ENCODE assay signal across 33 cellular contexts in the genomic region with DNA sequence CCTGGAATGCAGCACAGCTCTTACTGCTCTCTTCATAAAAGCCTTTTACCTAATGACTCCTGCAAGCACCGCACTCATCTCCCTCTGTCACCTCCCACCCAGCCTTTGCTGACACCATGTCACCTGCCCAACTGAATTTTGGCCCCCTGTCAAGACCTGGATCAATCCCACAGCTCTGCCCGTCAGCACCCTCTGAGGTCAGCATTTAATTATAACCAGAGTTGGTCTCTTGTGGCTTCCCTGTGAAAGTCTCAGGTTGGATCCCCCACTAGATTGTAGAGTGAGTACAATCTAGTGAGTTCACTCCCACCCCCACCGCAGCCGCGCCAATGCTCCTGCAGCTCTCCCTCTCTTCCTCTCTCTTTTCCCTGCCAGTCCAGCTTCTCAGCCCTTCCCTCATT. TPM values are rescaled to one million over a fixed set of nuclear protein-coding genes. Genes with fewer than 3 reads are reported as not detected.
A peak's percentile ranks its signal among the peaks of the same experiment; 100 is the strongest.
DNase-seq lines count a peak whose midpoint lies in the region; ATAC-seq, FAIRE-seq and TF ChIP-seq lines count a peak whose summit lies in the region.
"Had no signal": no experiment of that assay in that cellular context is flagged by ENCODE, and none has a peak within 500 bp of the region (broad histone marks: within the 10 kb centered on the region; RNA-seq: fewer than 3 reads in every experiment).

No MANE protein-coding gene starts in this region.

- H3K9me3 Mint-ChIP-seq in GM23338, result no peaks in the 10 kb centered on the region
- H3K9me3 Mint-ChIP-seq: activated naive CD4-positive, alpha-beta T cell treated with anti-CD3 and anti-CD28 coated beads, Interleukin-2, amount 50 U/mL, for 24 hours; stimulated activated naive CD8-positive, alpha-beta T cell treated with anti-CD3 and anti-CD28 coated beads, Interleukin-15, Interleukin-2, amounts not matched to agents 100 ng/mL and 50 ng/mL, for 24 hours had no signal

- no peak overlapping the region for H3K4me2 ChIP-seq in GM23338
- no peak overlapping the region for H3K4me2 ChIP-seq in osteoblast (ENCODE audit: insufficient read depth, low read length)

- no peak for ATAC-seq in GM23338
- ATAC-seq in heart left ventricle, result peak; percentile 53 to 75 (median 59)
- no peak for ATAC-seq in HG02973 (IDR thresholded peaks at IDR 0.05; ENCODE audit: unreplicated experiment)

- peak overlapping the region; percentile 0; the same call in 1 of the 3 replicates for H3K4me3 Mint-ChIP-seq in GM23338
- H3K4me3 Mint-ChIP-seq: activated naive CD4-positive, alpha-beta T cell treated with anti-CD3 and anti-CD28 coated beads, Interleukin-2, amount 50 U/mL, for 24 hours; stimulated activated naive CD8-positive, alpha-beta T cell treated with anti-CD3 and anti-CD28 coated beads, Interleukin-15, Interleukin-2, amounts not matched to agents 100 ng/mL and 50 ng/mL, for 24 hours had no signal

- H3K4me1 ChIP-seq in GM23338 (ENCODE audit: insufficient read depth) (peaks cover 27% of the 10 kb centered on the region; the same call in 1 of the 2 replicates), heart left ventricle (peaks cover 0 to 57% (median 19%) of the 10 kb centered on the region in 12 donors), osteoblast (ENCODE audit: insufficient read depth, low read length) (no peaks in the 10 kb centered on the region), small intestine (ENCODE audit: control insufficient read depth in 2 of 2, insufficient read depth in 1 of 2, low read depth in 1 of 2, low read length in 1 of 2) (no peaks in the 10 kb centered on the region)

- no peaks in the 10 kb centered on the region for H3K36me3 ChIP-seq in GM23338 (ENCODE audit: insufficient read depth)
- H3K36me3 ChIP-seq in heart left ventricle, result no peaks in the 10 kb centered on the region
- no peaks in the 10 kb centered on the region for H3K36me3 ChIP-seq in osteoblast (ENCODE audit: insufficient read depth, low read length)
- no peaks in the 10 kb centered on the region for H3K36me3 ChIP-seq in small intestine (ENCODE audit: control insufficient read depth in 2 of 2, insufficient read depth in 2 of 2, low read length in 2 of 2)
- H3K36me3 ChIP-seq: ovary, uterus, WERI-Rb-1 had no signal

- H3K27ac ChIP-seq in GM23338 (ENCODE audit: low read depth), result no peak overlapping the region
- H3K27ac ChIP-seq in heart left ventricle, result peak overlapping the region in 9 of 12 donors; percentile 24 to 80 (median 78)
- H3K27ac ChIP-seq in osteoblast (ENCODE audit: low read depth, low read length), result no peak overlapping the region
- no peak overlapping the region for H3K27ac ChIP-seq in small intestine (ENCODE audit: low read depth in 1 of 2, low read length in 1 of 2)
- H3K27ac ChIP-seq: coronary artery, epithelial cell of prostate, HL-60, ovary, testis, uterus, WERI-Rb-1 had no signal

- H3K79me2 ChIP-seq in GM23338 (replicated peaks; ENCODE audit: insufficient read depth) (no peaks in the 10 kb centered on the region), osteoblast (ENCODE audit: insufficient read depth, low read length) (no peaks in the 10 kb centered on the region)

- no peaks in the 10 kb centered on the region for H3K9me2 ChIP-seq in GM23338 (ENCODE audit: insufficient read depth)

- H2AFZ ChIP-seq in GM23338 (no peak overlapping the region), osteoblast (ENCODE audit: low read length) (no peak overlapping the region)

- H3K36me3 Mint-ChIP-seq in GM23338 (ENCODE audit: low read depth), result no peaks in the 10 kb centered on the region
- H3K36me3 Mint-ChIP-seq: activated naive CD4-positive, alpha-beta T cell treated with anti-CD3 and anti-CD28 coated beads, Interleukin-2, amount 50 U/mL, for 24 hours; naive B cell had no signal

- H4K20me1 ChIP-seq in GM23338 (replicated peaks; ENCODE audit: insufficient read depth) (0 out of 2 replicates have a peak, but pooled peaks cover 3% of the 10 kb centered on the region), osteoblast (ENCODE audit: insufficient read depth, low read length) (no peaks in the 10 kb centered on the region)

- H3K27me3 ChIP-seq in GM23338 (ENCODE audit: insufficient read depth), result peaks cover 62% of the 10 kb centered on the region
- H3K27me3 ChIP-seq in heart left ventricle, result peaks cover 0 to 3% (median 0%) of the 10 kb centered on the region in 9 donors
- peaks cover 26% of the 10 kb centered on the region for H3K27me3 ChIP-seq in osteoblast (ENCODE audit: insufficient read depth, low read length)
- peaks cover 0 to 1% of the 10 kb centered on the region in 2 donors for H3K27me3 ChIP-seq in small intestine (ENCODE audit: control insufficient read depth in 2 of 2, insufficient read depth in 2 of 2, low read length in 2 of 2)
- H3K27me3 ChIP-seq: ovary, testis, uterus had no signal

- intact Hi-C loops in heart left ventricle (cut with DNase I), result loop anchor here in 9 of 10 donors (1.0 to 10.0 kb wide), 7 partner anchors 26 to 344 kb away; partner anchors contain the start of gene UBE4A (in 3 of the 9)

- WGBS in heart left ventricle, 4 donors, result 37 to 53% (median 46%) methylated on average over 5 of the region's 5 CpGs
- WGBS in small intestine, 3 donors, result 70 to 73% (median 71%) methylated on average over 5 of the region's 5 CpGs

- H3K9me3 ChIP-seq in heart left ventricle, result no peaks in the 10 kb centered on the region
- no peaks in the 10 kb centered on the region for H3K9me3 ChIP-seq in osteoblast (ENCODE audit: low read depth, low read length)
- no peaks in the 10 kb centered on the region for H3K9me3 ChIP-seq in small intestine (ENCODE audit: control insufficient read depth, low read depth)
- H3K9me3 ChIP-seq: ovary, testis, uterus had no signal

- peaks cover 30% of the 10 kb centered on the region for H3K27me3 Mint-ChIP-seq in GM23338 (ENCODE audit: insufficient read depth, low read depth, poor library complexity)

- no peak for FAIRE-seq in small intestine (lab: Jason Lieb, UNC)
- FAIRE-seq: H1, islet of Langerhans had no signal

- no peaks in the 10 kb centered on the region for H3F3A ChIP-seq in GM23338 (replicated peaks; ENCODE audit: low read depth)

- TF ChIP-seq CTCF in GM23338 (conservative IDR thresholded peaks at IDR 0.05; ENCODE audit: low read depth in 2 of 2) (no peak), heart left ventricle (IDR thresholded peaks at IDR 0.05) (no peak), osteoblast (IDR thresholded peaks at IDR 0.05; ENCODE audit: extremely low read depth, low read depth, low read length) (no peak)

- DNase-seq in NCI-H1105 (lab: John Stamatoyannopoulos, UW), result peak; percentile 22
- DNase-seq in NCI-H1105 treated with DMSO at 0.1 percent for 48 hours (lab: John Stamatoyannopoulos, UW), result no peak
- no peak for DNase-seq in GM23338 (ENCODE audit: low spot score)
- DNase-seq in heart left ventricle, result peak in 4 of 5 donors; percentile 53 to 80 (median 74)
- DNase-seq in osteoblast (ENCODE audit: insufficient read length, low spot score, missing footprints), result peak; percentile 55
- no peak for DNase-seq in small intestine
- DNase-seq in SHP77 treated with DMSO at 0.1 percent for 48 hours (lab: John Stamatoyannopoulos, UW), result no peak
- DNase-seq: 8988T; activated CD4-positive, alpha-beta T cell treated with anti-CD3 and anti-CD28 coated beads for 4 hours; activated T-cell treated with anti-CD3 and anti-CD28 coated beads for 4 hours; effector memory CD4-positive, alpha-beta T cell; KG1; midbrain; naive B cell; NCI-H748 treated with DMSO at 0.1 percent for 48 hours; ovary; stimulated activated CD4-positive, alpha-beta T cell treated with anti-CD3 and anti-CD28 coated beads, Interleukin-2, amount 100 ng/mL, for 24 hours; testis; uterus; WERI-Rb-1 had no signal

- H3K4me3 ChIP-seq in GM23338 (no peak overlapping the region), heart left ventricle (peak overlapping the region in 1 of 12 donors; percentile 92), osteoblast (ENCODE audit: insufficient read depth, low read length) (no peak overlapping the region), small intestine (ENCODE audit: low read depth in 1 of 2, low read length in 2 of 2) (no peak overlapping the region)
- H3K4me3 ChIP-seq: ovary, uterus had no signal

- no peak overlapping the region for H3K27ac Mint-ChIP-seq in GM23338
- H3K27ac Mint-ChIP-seq: activated naive CD4-positive, alpha-beta T cell treated with anti-CD3 and anti-CD28 coated beads, Interleukin-2, amount 50 U/mL, for 24 hours; stimulated activated naive CD8-positive, alpha-beta T cell treated with anti-CD3 and anti-CD28 coated beads, Interleukin-15, Interleukin-2, amounts not matched to agents 100 ng/mL and 50 ng/mL, for 24 hours had no signal

- no peak for TF ChIP-seq POLR2A in heart left ventricle (IDR thresholded peaks at IDR 0.05)

- H3K4me1 Mint-ChIP-seq in GM23338, result peaks cover 29% of the 10 kb centered on the region

TF ChIP-seq in GM23338, 12 proteins besides CTCF, POLR2A, EP300 and RAD21 (continues in another document):
- TF ChIP-seq CREB1 (CRISPR knock-in tag; IDR thresholded peaks at IDR 0.05; ENCODE audit: low read depth) (no peak), ETS1 (IDR thresholded peaks at IDR 0.05) (no peak)

RNA-seq across cellular contexts. Expression of gene SCN4B, which starts 8.3 kb away (rescaled TPM):
- 1.7 and 3.0 TPM in 2 replicates for total RNA-seq in GM23338 (2014; rRNA removed; shearing (Covaris generic))
- polyA plus RNA-seq in GM23338 (2016; fragmentation: Nextera tagmentation; extraction: Ambion mirVana), result 0.16 and 0.45 TPM in 2 replicates
- 10 to 100 TPM in 6 of 9 donors, 1 to 10 TPM in 3; 2.1 to 16.9 (median 12.7) TPM for total RNA-seq in heart left ventricle
- polyA plus RNA-seq in heart left ventricle, result 1 to 10 TPM; 6.4 to 8.6 TPM
- total RNA-seq in osteoblast, result under 0.01 and 0.36 TPM in 2 replicates
- polyA plus RNA-seq in small intestine, result 1 to 10 TPM in 2 of 3 donors, under 1 TPM in 1; 0.45 to 3.2 (median 1.1) TPM
- total RNA-seq: SK-MEL-5 had no signal
- polyA plus RNA-seq: CD14-positive monocyte had no signal

RNA-seq across cellular contexts. Expression of gene SCN2B, which starts 32.1 kb away (rescaled TPM):
- total RNA-seq in GM23338 (2014; rRNA removed; shearing (Covaris generic)), result 0.03 and 0.04 TPM in 2 replicates
- polyA plus RNA-seq in GM23338 (2016; fragmentation: Nextera tagmentation; extraction: Ambion mirVana) (0.09 TPM in 1 of 2 replicates, not detected in the other), heart left ventricle (10 to 100 TPM in 1 of 2 donors, 1 to 10 TPM in 1; 5.0 to 17.5 TPM), small intestine (1 to 10 TPM in 1 of 3 donors, under 1 TPM in 1, not detected in 1; under 0.01 to 2.3 TPM)
- total RNA-seq in heart left ventricle (10 to 100 TPM in 5 of 9 donors, 1 to 10 TPM in 4; 3.6 to 32.5 (median 11.8) TPM), osteoblast (not detected in 2 replicates)
- total RNA-seq: SK-MEL-5 had no signal
- polyA plus RNA-seq: CD14-positive monocyte had no signal

RNA-seq across cellular contexts. Expression of gene SMIM35, which starts 57.5 kb away (rescaled TPM):
- not detected in 2 replicates for total RNA-seq in GM23338 (2014; rRNA removed; shearing (Covaris generic))
- not detected in 2 replicates for polyA plus RNA-seq in GM23338 (2016; fragmentation: Nextera tagmentation; extraction: Ambion mirVana)
- under 1 TPM in 1 of 9 donors, not detected in 8; 0.21 TPM for total RNA-seq in heart left ventricle
- not detected for polyA plus RNA-seq in heart left ventricle
- not detected in 2 replicates for total RNA-seq in osteoblast
- polyA plus RNA-seq in small intestine, result under 1 TPM in 1 of 3 donors, not detected in 2; 0.03 TPM
- total RNA-seq: bronchial epithelial cell, H1, lower leg skin, ovary, renal cortical epithelial cell, SK-MEL-5, uterus had no signal
- polyA plus RNA-seq: H1 had no signal

Comparison
In these comparisons a context has a peak if more than half of its experiments do, and no peak if none do; other contexts are left out.
1. DNase-seq: peak in NCI-H1105 (single experiment), heart left ventricle (4 of 5) and osteoblast (single experiment); none in NCI-H1105 treated with DMSO at 0.1 percent for 48 hours (single experiment), GM23338 (single experiment), small intestine (single experiment) and SHP77 treated with DMSO at 0.1 percent for 48 hours (single experiment).
2. ATAC-seq: peak in heart left ventricle (4 of 4); none in GM23338 (single experiment) and HG02973 (single experiment).
3. H3K27ac ChIP-seq: peak in heart left ventricle (9 of 12); none in GM23338 (single experiment), osteoblast (single experiment) and small intestine (0 of 2).